18 cellular contexts compared by ENCODE assay signal in genomic region chr1:33743221-33743998, GRCh38.
"Had no signal": no experiment of that assay in that cellular context is flagged by ENCODE, and none has a peak within 500 bp of the region (broad histone marks: within the 10 kb centered on the region; RNA-seq: fewer than 3 reads in every experiment).

No MANE protein-coding gene starts in this region.

- H3K4me2 ChIP-seq: SK-N-SH had no signal

- DNase-seq: KBM-7, NCI-H1092, NCI-H1105 treated with DMSO at 0.1 percent for 48 hours, NCI-H1417 treated with DMSO at 0.1 percent for 48 hours, NCI-H146, NCI-H1694 treated with DMSO at 0.1 percent for 48 hours, NCI-H1930, NCI-H2081, NCI-H2107, NCI-H2227 treated with DMSO at 0.1 percent for 48 hours, NCI-H524, NCI-H69, NCI-H774, PC-3, SHP77, SK-N-SH had no signal

- H3K9me3 ChIP-seq: SK-N-SH had no signal

- H3K27ac ChIP-seq: RWPE1 had no signal

- H3K9ac ChIP-seq: SK-N-SH had no signal

- ATAC-seq: Panc1, PC-3 had no signal
